In the genomic region with DNA sequence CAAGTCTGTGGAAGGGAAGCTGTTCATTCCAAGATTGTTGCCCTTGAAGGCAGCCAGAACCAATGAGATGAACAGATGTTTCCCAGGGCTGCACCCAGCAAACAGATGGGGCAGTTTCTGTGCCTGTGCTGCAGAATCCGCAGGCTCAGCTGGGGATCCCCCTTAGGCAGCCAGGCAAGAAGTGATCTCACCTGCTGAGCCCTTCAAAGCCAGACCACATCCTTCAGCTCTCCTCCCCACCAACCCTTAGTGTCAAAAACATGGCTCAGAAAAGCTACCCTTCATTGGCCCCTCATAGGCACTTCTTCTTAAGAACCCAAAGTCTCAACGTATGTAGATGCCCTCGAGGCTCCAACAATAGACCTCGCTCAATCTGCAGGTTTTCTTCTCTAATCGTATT, we compare ENCODE assay signal across 15 cellular contexts.
DNase-seq lines count a peak whose midpoint lies in the region; ATAC-seq and TF ChIP-seq lines count a peak whose summit lies in the region.
"Had no signal": no experiment of that assay in that cellular context is flagged by ENCODE, and none has a peak within 500 bp of the region (broad histone marks: within the 10 kb centered on the region; RNA-seq: fewer than 3 reads in every experiment).

No MANE protein-coding gene starts in this region.

- no peaks in the 10 kb centered on the region for H4K20me1 ChIP-seq in osteoblast (ENCODE audit: insufficient read depth, low read length)

- H3K4me3 ChIP-seq in osteoblast (ENCODE audit: insufficient read depth, low read length) (no peak overlapping the region), breast epithelium (no peak overlapping the region)

- H3K27me3 ChIP-seq in osteoblast (ENCODE audit: insufficient read depth, low read length), result no peaks in the 10 kb centered on the region
- H3K27me3 ChIP-seq in breast epithelium, result no peaks in the 10 kb centered on the region

- no peaks in the 10 kb centered on the region for H3K4me1 Mint-ChIP-seq in T-helper 17 cell
- H3K4me1 Mint-ChIP-seq: activated CD4-positive, alpha-beta memory T cell treated with anti-CD3 and anti-CD28 coated beads, Interleukin-2, amount 10 ng/mL, durations not matched to agents 7 days and 5 days; IgD-negative memory B cell had no signal

- H3K4me1 ChIP-seq in osteoblast (ENCODE audit: insufficient read depth, low read length) (peaks cover 15% of the 10 kb centered on the region), breast epithelium (no peaks in the 10 kb centered on the region)

- H3K36me3 Mint-ChIP-seq in T-helper 17 cell (ENCODE audit: low read depth), result no peaks in the 10 kb centered on the region
- H3K36me3 Mint-ChIP-seq: IgD-negative memory B cell had no signal

- no peak for TF ChIP-seq CTCF in osteoblast (IDR thresholded peaks at IDR 0.05; ENCODE audit: extremely low read depth, low read depth, low read length)
- TF ChIP-seq CTCF in breast epithelium (IDR thresholded peaks at IDR 0.05), result no peak

- H3K36me3 ChIP-seq in osteoblast (ENCODE audit: insufficient read depth, low read length) (no peaks in the 10 kb centered on the region), breast epithelium (no peaks in the 10 kb centered on the region)

- peak; percentile 78 to 89 for ATAC-seq in activated CD4-positive, CD25-positive, alpha-beta regulatory T cell treated with anti-CD3 and anti-CD28 coated beads, Interleukin-2, amount 50 U/mL, for 24 hours
- ATAC-seq in GM19025 (IDR thresholded peaks at IDR 0.05; ENCODE audit: low read depth, unreplicated experiment) (peak; percentile 76), T-helper 17 cell (peak; percentile 68)

- no peak overlapping the region for H3K4me3 Mint-ChIP-seq in T-helper 17 cell
- H3K4me3 Mint-ChIP-seq: activated CD4-positive, alpha-beta memory T cell treated with anti-CD3 and anti-CD28 coated beads, Interleukin-2, amount 10 ng/mL, durations not matched to agents 7 days and 5 days; IgD-negative memory B cell had no signal

- H2AFZ ChIP-seq in osteoblast (ENCODE audit: low read length), result no peak overlapping the region

- intact Hi-C loops in breast epithelium (cut with DNase I; ENCODE audit: low total_unique reads), result no loop called here

- no peak for DNase-seq in activated CD4-positive, CD25-positive, alpha-beta regulatory T cell (lab: John Stamatoyannopoulos, UW)
- no peak for DNase-seq in T-helper 17 cell
- DNase-seq in osteoblast (ENCODE audit: insufficient read length, low spot score, missing footprints), result no peak
- DNase-seq in breast epithelium (ENCODE audit: low spot score in 2 of 2), result no peak
- DNase-seq in NCI-H1930 (lab: John Stamatoyannopoulos, UW), result no peak
- no peak for DNase-seq in NCI-H2196 (lab: John Stamatoyannopoulos, UW; ENCODE audit: unreplicated experiment)
- DNase-seq: ACHN; activated CD4-positive, alpha-beta memory T cell treated with anti-CD3 and anti-CD28 coated beads, Interleukin-2, amount 10 ng/mL, durations not matched to agents 7 days and 5 days; mesendoderm; NCI-H1436 treated with DMSO at 0.1 percent for 48 hours; NCI-H774; nucleus accumbens had no signal

- H3K27ac ChIP-seq in osteoblast (ENCODE audit: low read depth, low read length), result peak overlapping the region; percentile 67
- no peak overlapping the region for H3K27ac ChIP-seq in breast epithelium

- H3K4me2 ChIP-seq in osteoblast (ENCODE audit: insufficient read depth, low read length), result no peak overlapping the region

- no peaks in the 10 kb centered on the region for H3K27me3 Mint-ChIP-seq in T-helper 17 cell
- H3K27me3 Mint-ChIP-seq: activated CD4-positive, alpha-beta memory T cell treated with anti-CD3 and anti-CD28 coated beads, Interleukin-2, amount 10 ng/mL, durations not matched to agents 7 days and 5 days; IgD-negative memory B cell had no signal

- H3K27ac Mint-ChIP-seq in T-helper 17 cell, result no peak overlapping the region
- H3K27ac Mint-ChIP-seq: activated CD4-positive, alpha-beta memory T cell treated with anti-CD3 and anti-CD28 coated beads, Interleukin-2, amount 10 ng/mL, durations not matched to agents 7 days and 5 days; IgD-negative memory B cell had no signal

- H3K9me3 ChIP-seq in T-helper 17 cell (ENCODE audit: control insufficient read depth, low read length, poor library complexity, severe bottlenecking), result no peaks in the 10 kb centered on the region
- H3K9me3 ChIP-seq in osteoblast (ENCODE audit: low read depth, low read length), result no peaks in the 10 kb centered on the region
- H3K9me3 ChIP-seq in breast epithelium, result no peaks in the 10 kb centered on the region

- TF ChIP-seq POLR2A in breast epithelium (IDR thresholded peaks at IDR 0.05), result no peak

- no peaks in the 10 kb centered on the region for H3K79me2 ChIP-seq in osteoblast (ENCODE audit: insufficient read depth, low read length)
